12 cellular contexts compared by ENCODE assay signal in the genomic region with DNA sequence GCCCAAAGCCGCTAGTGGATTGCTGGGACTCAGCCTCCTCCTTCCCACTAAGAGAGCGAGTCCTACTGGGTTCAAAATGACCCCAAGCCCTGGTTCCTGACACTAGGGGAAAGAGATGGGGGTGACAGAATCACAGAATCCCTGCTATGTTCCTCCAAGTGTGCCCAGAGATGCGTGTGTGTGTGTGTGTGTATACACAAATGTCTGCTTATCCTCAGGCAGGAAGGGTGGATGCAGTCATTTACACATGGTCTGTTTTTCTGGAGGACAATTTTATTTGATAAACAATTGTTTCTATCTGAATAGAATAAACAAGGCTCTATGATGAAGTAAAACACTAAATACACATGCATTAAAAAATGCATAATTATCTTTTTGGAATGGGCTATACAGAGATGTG. TPM values are rescaled to one million over a fixed set of nuclear protein-coding genes. Genes with fewer than 3 reads are reported as not detected.
DNase-seq lines count a peak whose midpoint lies in the region; ATAC-seq and TF ChIP-seq lines count a peak whose summit lies in the region.
"Had no signal": no experiment of that assay in that cellular context is flagged by ENCODE, and none has a peak within 500 bp of the region (broad histone marks: within the 10 kb centered on the region; RNA-seq: fewer than 3 reads in every experiment).

No MANE protein-coding gene starts in this region.

- no peak for TF ChIP-seq POLR2A in HCT116 (IDR thresholded peaks at IDR 0.05; ENCODE audit: borderline replicate concordance, extremely low read depth, insufficient read depth, insufficient read length)

- peaks cover 56 to 69% of the 10 kb centered on the region in 2 experiments for H3K4me1 ChIP-seq in HCT116 (ENCODE audit: control insufficient read depth in 1 of 2, insufficient read depth in 2 of 2, low read length in 2 of 2)

- peaks cover 5% of the 10 kb centered on the region for H3K36me3 Mint-ChIP-seq in MCF 10A (ENCODE audit: insufficient read depth, unreplicated experiment)
- H3K36me3 Mint-ChIP-seq in nephron progenitor cell (ENCODE audit: low read depth), result no peaks in the 10 kb centered on the region
- H3K36me3 Mint-ChIP-seq: naive B cell had no signal

- DNase-seq in AG04450 (ENCODE audit: low read depth, low spot score), result no peak
- DNase-seq in HCT116 (ENCODE audit: low read depth, low spot score), result no peak
- DNase-seq in MCF 10A (ENCODE audit: unreplicated experiment), result no peak
- DNase-seq in nephron progenitor cell, result no peak
- no peak for DNase-seq in 8988T
- DNase-seq in stimulated activated CD4-positive, alpha-beta T cell treated with anti-CD3 and anti-CD28 coated beads, Interleukin-2, amount 100 ng/mL, for 24 hours, result no peak
- DNase-seq: amygdala, DMS79, NCI-H345 had no signal

- no peak for TF ChIP-seq RAD21 in HCT116 (IDR thresholded peaks at IDR 0.05; ENCODE audit: low read depth)

- intact Hi-C loops in HCT116 (cut with micrococcal nuclease), result loop anchor here (2.0 kb wide), 1 partner anchor 23 kb away; no protein-coding TSS in a partner anchor
- intact Hi-C loops in MCF 10A (cut with micrococcal nuclease), result no loop called here

- H3K27me3 Mint-ChIP-seq in MCF 10A (ENCODE audit: insufficient read depth, unreplicated experiment) (no peaks in the 10 kb centered on the region), nephron progenitor cell (ENCODE audit: low read depth, poor library complexity) (peaks cover 41% of the 10 kb centered on the region)

- no peaks in the 10 kb centered on the region for H3K9me2 ChIP-seq in HCT116 (ENCODE audit: insufficient read depth)

- ATAC-seq in HCT116, result no peak
- no peak for ATAC-seq in HG03460 (IDR thresholded peaks at IDR 0.05; ENCODE audit: unreplicated experiment)
- ATAC-seq in HG02763 (IDR thresholded peaks at IDR 0.05; ENCODE audit: unreplicated experiment), result no peak

- H3K4me1 Mint-ChIP-seq in MCF 10A (ENCODE audit: insufficient read depth, unreplicated experiment) (peaks cover 69% of the 10 kb centered on the region), nephron progenitor cell (peaks cover 77% of the 10 kb centered on the region)

- peaks cover 0 to 6% of the 10 kb centered on the region in 2 experiments; a peak in 2 of 4 replicates for H3K36me3 ChIP-seq in HCT116 (ENCODE audit: control insufficient read depth in 1 of 2, insufficient read depth in 2 of 2, low read length in 2 of 2)

- RAD21 ChIA-PET in HCT116 (lab: Charles Lee; ENCODE audit: low non-redundant PET in 1 of 2, low total read pairs in 2 of 2, uncharacterized antibody in 2 of 2, unreplicated experiment in 2 of 2), result no interaction called here

- BruUV-seq in HCT116 (replicated peaks; lab: Mats Ljungman, UMichigan) (no TSS peak), MCF 10A (replicated peaks; lab: Mats Ljungman, UMichigan) (no TSS peak)

- H3K27me3 ChIP-seq in AG04450 (ENCODE audit: control insufficient read depth, insufficient read depth, low read length) (no peaks in the 10 kb centered on the region), HCT116 (ENCODE audit: insufficient read depth, low read length) (no peaks in the 10 kb centered on the region)

- peak overlapping the region; percentile 97 for H3K4me2 ChIP-seq in HCT116 (ENCODE audit: low read length)

- no peak for TF ChIP-seq CTCF in AG04450 (IDR thresholded peaks at IDR 0.05; ENCODE audit: low read depth, low read length)
- TF ChIP-seq CTCF in HCT116 (IDR thresholded peaks at IDR 0.05 in 2 of 3, conservative IDR thresholded peaks at IDR 0.05 in 1 of 3; ENCODE audit: borderline replicate concordance in 1 of 3, insufficient read depth in 1 of 3, low read depth in 2 of 3, low read length in 2 of 3), result no peak
- TF ChIP-seq CTCF in MCF 10A (IDR thresholded peaks at IDR 0.05; ENCODE audit: unreplicated experiment), result no peak
- no peak for TF ChIP-seq CTCF in nephron progenitor cell (IDR thresholded peaks at IDR 0.05)

- no peaks in the 10 kb centered on the region for H3K9me3 Mint-ChIP-seq in MCF 10A (ENCODE audit: unreplicated experiment)
- no peaks in the 10 kb centered on the region for H3K9me3 Mint-ChIP-seq in nephron progenitor cell
- H3K9me3 Mint-ChIP-seq: naive B cell had no signal

- POLR2A ChIA-PET in AG04450 (lab: Yijun Ruan, JAX) (interaction anchor here (0.8 to 6.2 kb wide), 10 partner anchors 8 to 149 kb away, joined by 3 to 81 read pairs (median 4); partner anchors contain the start of gene VCL), HCT116 (lab: Charles Lee) (interaction anchor here (0.9 to 7.0 kb wide), 5 partner anchors 8 to 21 kb away, joined by 3 to 98 read pairs (median 11); no protein-coding TSS in a partner anchor), MCF 10A (lab: Yijun Ruan, JAX) (interaction anchor here (0.6 to 6.0 kb wide), 7 partner anchors 10 to 1301 kb away, joined by 3 to 88 read pairs (median 5); partner anchors contain the start of gene VDAC2)

- CTCF ChIA-PET in AG04450 (lab: Charles Lee), result interaction anchor here (0.6 to 1.5 kb wide), 2 partner anchors 24 to 971 kb away, joined by 3 to 4 read pairs; no protein-coding TSS in a partner anchor
- CTCF ChIA-PET in HCT116 (lab: Charles Lee), result interaction anchor here (1.0 kb wide), 1 partner anchor 23 kb away, joined by 3 read pairs; no protein-coding TSS in a partner anchor
- CTCF ChIA-PET in MCF 10A (lab: Yijun Ruan, JAX), result interaction anchor here (3.5 kb wide), 1 partner anchor 22 kb away, joined by 16 read pairs; no protein-coding TSS in a partner anchor

- H3K9me3 ChIP-seq in AG04450 (ENCODE audit: control insufficient read depth, insufficient read depth, low read length), result no peaks in the 10 kb centered on the region
- H3K9me3 ChIP-seq in HCT116 (ENCODE audit: control insufficient read depth in 1 of 2, insufficient read depth in 1 of 2, low read depth in 1 of 2, low read length in 2 of 2), result no peaks in the 10 kb centered on the region

- H3K79me2 ChIP-seq in HCT116 (ENCODE audit: insufficient read depth, low read length), result peaks cover 9% of the 10 kb centered on the region; the same call in 1 of the 2 replicates

- H3K4me3 Mint-ChIP-seq in MCF 10A (ENCODE audit: unreplicated experiment), result peak overlapping the region; percentile 97
- H3K4me3 Mint-ChIP-seq in nephron progenitor cell, result peak overlapping the region; percentile 87

- H4K20me1 ChIP-seq in HCT116 (ENCODE audit: insufficient read depth), result no peaks in the 10 kb centered on the region

- H3K27ac ChIP-seq in AG04450 (ENCODE audit: low read depth, low read length) (peak overlapping the region; percentile 100), HCT116 (ENCODE audit: low read depth, low read length) (peak overlapping the region; percentile 92)

- H3K27ac Mint-ChIP-seq in MCF 10A (ENCODE audit: low read depth, unreplicated experiment) (peak overlapping the region; percentile 70), nephron progenitor cell (no peak overlapping the region)

- no peak overlapping the region for H2AFZ ChIP-seq in HCT116 (ENCODE audit: low read depth, low read length, poor library complexity, severe bottlenecking)

- H3K9ac ChIP-seq in HCT116 (ENCODE audit: low read length), result peak overlapping the region; percentile 77

- H3K4me3 ChIP-seq in AG04450 (ENCODE audit: low read depth, low read length), result peak overlapping the region; percentile 35
- H3K4me3 ChIP-seq in HCT116 (replicated peaks in 1 of 2; ENCODE audit: low read depth in 1 of 2, low read length in 2 of 2), result peak overlapping the region; percentile 14 to 63

TF ChIP-seq in HCT116, 20 proteins besides CTCF, POLR2A, EP300 and RAD21:
- TF ChIP-seq ZFX (IDR thresholded peaks at IDR 0.05) (no peak), CEBPB (IDR thresholded peaks at IDR 0.05; ENCODE audit: low read depth) (no peak), EGR1 (IDR thresholded peaks at IDR 0.05; ENCODE audit: low read depth) (no peak), EZH2 (IDR thresholded peaks at IDR 0.05) (no peak), POLR2AphosphoS5 (IDR thresholded peaks at IDR 0.05; ENCODE audit: low read depth, low read length) (no peak), REST (IDR thresholded peaks at IDR 0.05; ENCODE audit: low read depth) (no peak), ELF1 (IDR thresholded peaks at IDR 0.05; ENCODE audit: borderline replicate concordance, low read depth) (no peak)

RNA-seq across cellular contexts. Expression of gene PLAU, which starts 1.2 kb away (rescaled TPM):
- 241 and 329 TPM in 2 replicates for polyA plus RNA-seq in AG04450 (2011; rRNA removed)
- 140 and 188 TPM in 2 replicates for polyA minus RNA-seq in AG04450 (2011; rRNA and poly(A)+ RNA removed)
- total RNA-seq in HCT116 (2021; ENCODE audit: unreplicated experiment), result 60.3 TPM
- polyA plus RNA-seq in HCT116 (2012), result 103 and 107 TPM in 2 replicates
- 17.3 and 30.6 TPM in 2 replicates for total RNA-seq in MCF 10A (2022)

RNA-seq across cellular contexts. Expression of gene CAMK2G, which starts 35.4 kb away (rescaled TPM):
- 22.3 and 23.7 TPM in 2 replicates for polyA plus RNA-seq in AG04450 (2011; rRNA removed)
- 28.5 and 28.7 TPM in 2 replicates for polyA minus RNA-seq in AG04450 (2011; rRNA and poly(A)+ RNA removed)
- total RNA-seq in HCT116 (2021; ENCODE audit: unreplicated experiment) (28.3 TPM), MCF 10A (2022) (10.9 and 13.7 TPM in 2 replicates)
- polyA plus RNA-seq in HCT116 (2012), result 23.4 and 24.6 TPM in 2 replicates
